In the genomic region with DNA sequence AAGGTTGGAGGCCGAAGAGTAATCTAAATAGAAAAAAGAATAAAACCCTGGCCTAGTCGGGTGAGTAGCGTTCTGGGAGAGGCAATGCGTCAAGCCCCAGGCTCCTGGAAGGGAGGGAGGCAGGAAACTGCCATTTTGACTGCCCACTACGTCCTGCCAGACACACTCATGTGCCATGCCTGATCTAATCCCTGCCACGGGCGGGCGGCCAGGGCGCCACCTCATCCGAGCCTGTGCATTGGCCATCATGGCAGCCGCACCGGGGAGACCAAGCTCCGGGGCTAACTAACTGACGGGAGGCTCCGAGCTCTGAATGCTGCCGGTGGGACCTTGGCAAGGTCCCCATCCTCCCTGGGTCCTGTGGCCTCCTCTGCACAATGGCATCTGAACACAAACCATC, we compare ENCODE assay signal across 26 cellular contexts.
"Had no signal": no experiment of that assay in that cellular context is flagged by ENCODE, and none has a peak within 500 bp of the region (broad histone marks: within the 10 kb centered on the region; RNA-seq: fewer than 3 reads in every experiment).

No MANE protein-coding gene starts in this region.

- FAIRE-seq: endometrium, islet of Langerhans, keratinocyte had no signal

- DNase-seq: cortex of kidney; effector CD8-positive, alpha-beta T cell; effector memory CD8-positive, alpha-beta T cell; endodermal cell; erythroblast; esophagus squamous epithelium; foreskin fibroblast; foreskin melanocyte; gastrocnemius medialis; glutamatergic neuron; head of caudate nucleus; heart right ventricle; hippocampal formation; left cardiac atrium; left lung; left ventricle myocardium superior; lower lobe of right lung; mesenchymal stem cell; mucosa of descending colon; naive B cell; naive thymus-derived CD8-positive, alpha-beta T cell had no signal

- H3K27ac ChIP-seq: epithelial cell of prostate, esophagus squamous epithelium, gastrocnemius medialis, heart right ventricle, left lung, lower lobe of right lung had no signal

- H3K27me3 ChIP-seq: esophagus squamous epithelium, gastrocnemius medialis, heart right ventricle, left lung had no signal

- ATAC-seq: effector memory CD8-positive, alpha-beta T cell; esophagus mucosa; gastrocnemius medialis; left cardiac atrium; left lung; left ventricle myocardium superior; lower lobe of right lung; mucosa of descending colon; naive thymus-derived CD8-positive, alpha-beta T cell had no signal

- H3K4me3 ChIP-seq: esophagus squamous epithelium, gastrocnemius medialis, heart right ventricle, left lung, lower lobe of right lung, mucosa of descending colon had no signal

- H3K4me1 ChIP-seq: esophagus squamous epithelium, gastrocnemius medialis, left lung, lower lobe of right lung had no signal

- H3K9me3 ChIP-seq: esophagus squamous epithelium, gastrocnemius medialis, heart right ventricle, left lung, lower lobe of right lung, mucosa of descending colon had no signal
